ENCODE assay signal across 8 cellular contexts in the genomic region with DNA sequence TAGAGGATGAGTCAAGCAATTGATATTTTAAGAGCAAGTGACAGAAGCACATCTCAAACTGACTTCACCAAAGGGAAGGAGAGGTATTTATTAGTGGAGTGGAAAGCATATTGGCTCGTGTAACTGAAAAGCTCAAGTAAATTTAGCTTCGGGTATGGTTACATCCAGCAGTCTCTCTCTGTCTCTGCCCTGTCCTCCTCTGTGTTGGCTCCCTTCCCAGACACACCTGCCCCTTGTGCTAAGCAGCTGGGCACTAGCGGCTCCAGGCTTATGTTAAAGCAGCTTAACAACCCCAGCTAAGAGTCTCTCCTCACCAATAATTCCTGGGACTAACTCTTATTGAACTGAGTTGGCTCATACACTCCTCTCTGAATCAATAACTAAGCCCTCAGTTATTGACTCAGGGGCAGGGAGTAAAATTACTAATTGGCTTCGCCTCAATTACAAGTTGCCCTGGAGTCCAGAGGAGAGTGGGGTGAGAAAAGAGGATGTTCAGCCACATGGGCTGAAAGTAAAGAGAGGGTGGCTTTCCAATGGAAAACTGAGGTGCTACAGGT. TPM values are rescaled to one million over a fixed set of nuclear protein-coding genes. Genes with fewer than 3 reads are reported as not detected.
DNase-seq lines count a peak whose midpoint lies in the region; ATAC-seq and TF ChIP-seq lines count a peak whose summit lies in the region.

No MANE protein-coding gene starts in this region.

- no peak overlapping the region for H3K27ac ChIP-seq in body of pancreas
- H3K27ac ChIP-seq in PC-3 (ENCODE audit: low read length): no peak overlapping the region
- no peak overlapping the region for H3K27ac ChIP-seq in effector memory CD4-positive, alpha-beta T cell (ENCODE audit: insufficient read depth, low read length, poor library complexity, severe bottlenecking)
- H3K27ac ChIP-seq in substantia nigra (ENCODE audit: low read depth, low read length, poor library complexity, severe bottlenecking): no peak overlapping the region

- no TSS peak for BruUV-seq in PC-3 (replicated peaks; lab: Mats Ljungman, UMichigan)

- TF ChIP-seq POLR2A in body of pancreas (IDR thresholded peaks at IDR 0.05): no peak

- POLR2A ChIA-PET in PC-3 (lab: Charles Lee; ENCODE audit: unreplicated experiment): no interaction called here

- no peak overlapping the region for H3K4me2 ChIP-seq in PC-3 (ENCODE audit: low read length)

- H3K36me3 ChIP-seq in body of pancreas (replicated peaks in 1 of 2; ENCODE audit: insufficient read depth in 1 of 2, low read depth in 2 of 2): no peaks in the 10 kb centered on the region
- no peaks in the 10 kb centered on the region for H3K36me3 ChIP-seq in PC-3 (ENCODE audit: low read depth, low read length)
- no peaks in the 10 kb centered on the region for H3K36me3 ChIP-seq in effector memory CD4-positive, alpha-beta T cell (ENCODE audit: control insufficient read depth, insufficient read depth, low read length)

- TF ChIP-seq CTCF in body of pancreas (IDR thresholded peaks at IDR 0.05) (no peak), PC-3 (conservative IDR thresholded peaks at IDR 0.05; ENCODE audit: low read depth, low read length) (no peak)

- H3K4me1 ChIP-seq in body of pancreas: no peaks in the 10 kb centered on the region
- 0 out of 2 replicates have a peak, but pooled peaks cover 6% of the 10 kb centered on the region for H3K4me1 ChIP-seq in PC-3 (ENCODE audit: insufficient read depth, low read length)
- H3K4me1 ChIP-seq in effector memory CD4-positive, alpha-beta T cell (ENCODE audit: control insufficient read depth, insufficient read depth, low read length, poor library complexity, severe bottlenecking): peaks cover 36% of the 10 kb centered on the region

- H2AFZ ChIP-seq in PC-3 (ENCODE audit: low read length): no peak overlapping the region

- no peaks in the 10 kb centered on the region for H3K79me2 ChIP-seq in PC-3 (ENCODE audit: low read length)

- no peaks in the 10 kb centered on the region for H3F3A ChIP-seq in PC-3 (ENCODE audit: low read length, unreplicated experiment)

- intact Hi-C loops in body of pancreas (cut with DNase I) (no loop called here), PC-3 (cut with micrococcal nuclease) (no loop called here)

- H3K4me3 ChIP-seq in body of pancreas: no peak overlapping the region
- no peak overlapping the region for H3K4me3 ChIP-seq in PC-3 (ENCODE audit: low read length)
- H3K4me3 ChIP-seq in effector memory CD4-positive, alpha-beta T cell (ENCODE audit: insufficient read depth, low read depth, low read length, poor library complexity, severe bottlenecking): no peak overlapping the region

- 21 to 25% methylated on average over 4 of the region's 4 CpGs for WGBS in body of pancreas, 2 donors

- peak; percentile 5 for ATAC-seq in GM21737 (IDR thresholded peaks at IDR 0.05; ENCODE audit: unreplicated experiment)
- ATAC-seq in body of pancreas: peak; percentile 18
- no peak for ATAC-seq in PC-3

- H3K9ac ChIP-seq in PC-3 (ENCODE audit: low read length): no peak overlapping the region

- no peaks in the 10 kb centered on the region for H4K20me1 ChIP-seq in PC-3 (ENCODE audit: low read length)

- H3K9me2 ChIP-seq in PC-3 (replicated peaks; ENCODE audit: low read length): no peaks in the 10 kb centered on the region

- CTCF ChIA-PET in PC-3 (lab: Charles Lee): no interaction called here

- H3K9me3 ChIP-seq in body of pancreas (no peaks in the 10 kb centered on the region), PC-3 (ENCODE audit: low read length) (no peaks in the 10 kb centered on the region)
- H3K9me3 ChIP-seq in effector memory CD4-positive, alpha-beta T cell (ENCODE audit: control insufficient read depth, low read length): no peaks in the 10 kb centered on the region

- DNase-seq in DMS79 treated with DMSO at 0.1 percent for 48 hours (lab: John Stamatoyannopoulos, UW) (peak; percentile 76), NCI-H1105 treated with DMSO at 0.1 percent for 48 hours (lab: John Stamatoyannopoulos, UW) (peak; percentile 89), body of pancreas (peak in 3 of 4 donors; percentile 34 to 52 (median 51)), PC-3 (no peak), SW480 (ENCODE audit: low spot score) (no peak), substantia nigra (lab: John Stamatoyannopoulos, UW) (no peak)
- DNase-seq in effector memory CD4-positive, alpha-beta T cell: no peak

- H3K27me3 ChIP-seq in body of pancreas (no peaks in the 10 kb centered on the region), PC-3 (ENCODE audit: low read length) (no peaks in the 10 kb centered on the region)
- H3K27me3 ChIP-seq in effector memory CD4-positive, alpha-beta T cell (replicated peaks; ENCODE audit: control insufficient read depth, insufficient read depth, low read length, poor library complexity, severe bottlenecking): no peaks in the 10 kb centered on the region

RNA-seq across cellular contexts. Expression of a gene that starts 12.7 kb away (rescaled TPM):
- 10 to 100 TPM; 13.7 to 21.8 TPM for total RNA-seq in body of pancreas
- total RNA-seq in PC-3 (2014; rRNA removed): 21.2 and 23.0 TPM in 2 replicates

Comparison
In these comparisons a context has a peak if more than half of its experiments do, and no peak if none do; other contexts are left out.
1. DNase-seq: peak in DMS79 treated with DMSO at 0.1 percent for 48 hours (single experiment), NCI-H1105 treated with DMSO at 0.1 percent for 48 hours (single experiment) and body of pancreas (3 of 4); none in PC-3 (single experiment), effector memory CD4-positive, alpha-beta T cell (0 of 3), SW480 (single experiment) and substantia nigra (0 of 49).